Comparison of ENCODE assay signal across 1 cellular context in genomic region chr1:20701847-20702246, GRCh38.
TF ChIP-seq lines count a peak whose summit lies in the region.

No MANE protein-coding gene starts in this region.

TF ChIP-seq in IMR-90, 13 proteins besides CTCF, POLR2A, EP300 and RAD21:
- TF ChIP-seq RFX5 (IDR thresholded peaks at IDR 0.05; ENCODE audit: low read depth, low read length) (no peak), MAFK (IDR thresholded peaks at IDR 0.05; ENCODE audit: low read depth, low read length) (no peak), MAZ (IDR thresholded peaks at IDR 0.05; ENCODE audit: borderline replicate concordance, low read depth, low read length) (no peak)
